Comparison of ENCODE assay signal across 31 cellular contexts in genomic region chr18:37524139-37524538, GRCh38. TPM values are rescaled to one million over a fixed set of nuclear protein-coding genes. Genes with fewer than 3 reads are reported as not detected.
DNase-seq lines count a peak whose midpoint lies in the region; ATAC-seq and TF ChIP-seq lines count a peak whose summit lies in the region.
"Had no signal": no experiment of that assay in that cellular context is flagged by ENCODE, and none has a peak within 500 bp of the region (broad histone marks: within the 10 kb centered on the region; RNA-seq: fewer than 3 reads in every experiment).

No MANE protein-coding gene starts in this region.

- no peak overlapping the region for H2BK12ac ChIP-seq in neuronal stem cell (ENCODE audit: low read length)

- no peak overlapping the region for H3K18ac ChIP-seq in neuronal stem cell (ENCODE audit: low read length)

- H3K9ac ChIP-seq in HUES64 (ENCODE audit: low read depth, low read length) = peak overlapping the region; percentile 63; the same call in 1 of the 2 replicates
- H3K9ac ChIP-seq in iPS-15b (ENCODE audit: low read depth, low read length) = no peak overlapping the region
- no peak overlapping the region for H3K9ac ChIP-seq in neuronal stem cell (ENCODE audit: low read depth, low read length, poor library complexity)

- no peaks in the 10 kb centered on the region for H3K36me3 Mint-ChIP-seq in GM23338 (ENCODE audit: low read depth)
- H3K36me3 Mint-ChIP-seq: activated naive CD4-positive, alpha-beta T cell treated with anti-CD3 and anti-CD28 coated beads, Interleukin-2, amount 50 U/mL, for 24 hours; naive thymus-derived CD8-positive, alpha-beta T cell had no signal

- H3K4ac ChIP-seq in neuronal stem cell (ENCODE audit: low read length) = no peak overlapping the region

- H3K27ac ChIP-seq in GM23338 (ENCODE audit: low read depth) = no peak overlapping the region
- no peak overlapping the region for H3K27ac ChIP-seq in HUES64 (ENCODE audit: low read depth, low read length)
- H3K27ac ChIP-seq in neuronal stem cell (replicated peaks; ENCODE audit: low read length) = no peak overlapping the region
- no peak overlapping the region for H3K27ac ChIP-seq in prostate gland
- H3K27ac ChIP-seq: heart right ventricle, ovary, right atrium auricular region, RWPE1, SK-N-MC, spleen had no signal

- no peak overlapping the region for H3K23ac ChIP-seq in neuronal stem cell (ENCODE audit: low read depth, low read length, poor library complexity)

- ATAC-seq in GM23338 (no peak), GM19452 (IDR thresholded peaks at IDR 0.05; ENCODE audit: unreplicated experiment) (no peak), GM21717 (IDR thresholded peaks at IDR 0.05; ENCODE audit: unreplicated experiment) (no peak)
- ATAC-seq: heart right ventricle; naive thymus-derived CD8-positive, alpha-beta T cell had no signal

- H3K14ac ChIP-seq in neuronal stem cell (ENCODE audit: low read length) = no peak overlapping the region

- H4K91ac ChIP-seq in neuronal stem cell (ENCODE audit: low read depth, low read length, poor library complexity) = no peak overlapping the region

- peaks cover 13% of the 10 kb centered on the region for H3K4me1 ChIP-seq in GM23338 (ENCODE audit: insufficient read depth)
- peaks cover 22% of the 10 kb centered on the region for H3K4me1 ChIP-seq in HUES64 (ENCODE audit: insufficient read depth, low read length)
- peaks cover 9% of the 10 kb centered on the region for H3K4me1 ChIP-seq in iPS-15b (ENCODE audit: control insufficient read depth, insufficient read depth, low read length)
- H3K4me1 ChIP-seq in neuronal stem cell (ENCODE audit: control insufficient read depth in 2 of 2, insufficient read depth in 1 of 2, low read depth in 1 of 2, low read length in 2 of 2) = peaks cover 0 to 20% of the 10 kb centered on the region in 2 donors
- no peaks in the 10 kb centered on the region for H3K4me1 ChIP-seq in prostate gland (replicated peaks)
- H3K4me1 ChIP-seq: right atrium auricular region had no signal

- H3K27me3 ChIP-seq in GM23338 (ENCODE audit: insufficient read depth) (peaks cover 30% of the 10 kb centered on the region), HUES64 (ENCODE audit: insufficient read depth, low read length) (peaks cover 46% of the 10 kb centered on the region), iPS-15b (ENCODE audit: control insufficient read depth, insufficient read depth, low read length) (peaks cover 48% of the 10 kb centered on the region), neuronal stem cell (ENCODE audit: control insufficient read depth in 3 of 3, insufficient read depth in 3 of 3, low read depth in 1 of 3, low read length in 3 of 3) (peaks cover 0 to 61% (median 15%) of the 10 kb centered on the region in 3 experiments), prostate gland (replicated peaks; ENCODE audit: insufficient read depth) (peaks cover 20% of the 10 kb centered on the region)
- H3K27me3 ChIP-seq: ovary had no signal

- peak overlapping the region; percentile 70 for H3K4me3 Mint-ChIP-seq in GM23338
- H3K4me3 Mint-ChIP-seq: activated CD4-positive, alpha-beta memory T cell treated with anti-CD3 and anti-CD28 coated beads, Interleukin-2, amount 10 ng/mL, durations not matched to agents 7 days and 5 days; activated naive CD4-positive, alpha-beta T cell treated with anti-CD3 and anti-CD28 coated beads, Interleukin-2, amount 50 U/mL, for 24 hours; naive thymus-derived CD8-positive, alpha-beta T cell had no signal

- no peak overlapping the region for H2BK5ac ChIP-seq in neuronal stem cell (ENCODE audit: low read length)

- TF ChIP-seq CTCF in GM23338 (conservative IDR thresholded peaks at IDR 0.05; ENCODE audit: low read depth in 2 of 2) = no peak
- TF ChIP-seq CTCF in prostate gland (IDR thresholded peaks at IDR 0.05) = no peak

- H2BK15ac ChIP-seq in neuronal stem cell (ENCODE audit: low read length) = no peak overlapping the region

- H3K9me2 ChIP-seq in GM23338 (ENCODE audit: insufficient read depth) = no peaks in the 10 kb centered on the region

- no peaks in the 10 kb centered on the region for H3K79me1 ChIP-seq in neuronal stem cell (ENCODE audit: low read depth, low read length)

- H3K36me3 ChIP-seq in GM23338 (ENCODE audit: insufficient read depth) = no peaks in the 10 kb centered on the region
- no peaks in the 10 kb centered on the region for H3K36me3 ChIP-seq in HUES64 (ENCODE audit: insufficient read depth, low read length)
- no peaks in the 10 kb centered on the region for H3K36me3 ChIP-seq in iPS-15b (ENCODE audit: control insufficient read depth, insufficient read depth, low read length)
- H3K36me3 ChIP-seq in neuronal stem cell (replicated peaks in 1 of 2; ENCODE audit: control insufficient read depth in 2 of 2, insufficient read depth in 2 of 2, low read length in 2 of 2) = no peaks in the 10 kb centered on the region
- no peaks in the 10 kb centered on the region for H3K36me3 ChIP-seq in prostate gland
- H3K36me3 ChIP-seq: heart right ventricle, ovary, right atrium auricular region, spleen had no signal

- H3K9me3 ChIP-seq in HUES64 (ENCODE audit: insufficient read depth, low read depth, low read length) (no peaks in the 10 kb centered on the region), iPS-15b (ENCODE audit: control insufficient read depth, insufficient read depth, low read length) (no peaks in the 10 kb centered on the region), neuronal stem cell (replicated peaks in 1 of 2; ENCODE audit: control insufficient read depth in 2 of 2, insufficient read depth in 1 of 2, low read depth in 1 of 2, low read length in 2 of 2) (no peaks in the 10 kb centered on the region), prostate gland (no peaks in the 10 kb centered on the region)
- H3K9me3 ChIP-seq: heart right ventricle, ovary, right atrium auricular region, spleen had no signal

- H2AK5ac ChIP-seq in neuronal stem cell (ENCODE audit: low read depth, low read length) = peak overlapping the region; percentile 5

- H3K4me2 ChIP-seq in GM23338 (peak overlapping the region; percentile 95), neuronal stem cell (ENCODE audit: insufficient read depth, low read length, poor library complexity, severe bottlenecking) (peak overlapping the region; percentile 81)

- peaks cover 33% of the 10 kb centered on the region for H3K4me1 Mint-ChIP-seq in GM23338
- H3K4me1 Mint-ChIP-seq: activated CD4-positive, alpha-beta memory T cell treated with anti-CD3 and anti-CD28 coated beads, Interleukin-2, amount 10 ng/mL, durations not matched to agents 7 days and 5 days; activated naive CD4-positive, alpha-beta T cell treated with anti-CD3 and anti-CD28 coated beads, Interleukin-2, amount 50 U/mL, for 24 hours had no signal

- H3K4me3 ChIP-seq in GM23338 = peak overlapping the region; percentile 65
- H3K4me3 ChIP-seq in HUES64 (ENCODE audit: low read length) = peak overlapping the region; percentile 55
- peak overlapping the region; percentile 43 for H3K4me3 ChIP-seq in iPS-15b (ENCODE audit: low read depth, low read length)
- no peak overlapping the region for H3K4me3 ChIP-seq in neuronal stem cell (ENCODE audit: low read length in 2 of 2)
- H3K4me3 ChIP-seq in prostate gland = no peak overlapping the region
- H3K4me3 ChIP-seq: heart right ventricle, ovary, SK-N-MC had no signal

- H2AFZ ChIP-seq in GM23338 = peak overlapping the region; percentile 94
- H2AFZ ChIP-seq in neuronal stem cell (ENCODE audit: low read length) = peak overlapping the region; percentile 49

- H4K20me1 ChIP-seq in GM23338 (replicated peaks; ENCODE audit: insufficient read depth) = no peaks in the 10 kb centered on the region

- TF ChIP-seq POLR2A in prostate gland (IDR thresholded peaks at IDR 0.05) = no peak

- H3K79me2 ChIP-seq in GM23338 (replicated peaks; ENCODE audit: insufficient read depth) = no peaks in the 10 kb centered on the region

- no peak overlapping the region for H2BK120ac ChIP-seq in neuronal stem cell (ENCODE audit: low read depth, low read length)

- no peaks in the 10 kb centered on the region for H3F3A ChIP-seq in GM23338 (replicated peaks; ENCODE audit: low read depth)

- no peak overlapping the region for H3K27ac Mint-ChIP-seq in GM23338
- H3K27ac Mint-ChIP-seq: activated CD4-positive, alpha-beta memory T cell treated with anti-CD3 and anti-CD28 coated beads, Interleukin-2, amount 10 ng/mL, durations not matched to agents 7 days and 5 days; activated naive CD4-positive, alpha-beta T cell treated with anti-CD3 and anti-CD28 coated beads, Interleukin-2, amount 50 U/mL, for 24 hours; activated T-helper 2 cell treated with anti-CD3 and anti-CD28 coated beads, Interferon-gamma antibody, Interleukin-2, Interleukin-4, amounts not matched to agents 10 μg/mL and 5 μg/mL and 100 μg/mL, durations not matched to agents 14 hours and 24 hours and 36 hours; naive thymus-derived CD8-positive, alpha-beta T cell had no signal

- no peak for DNase-seq in GM23338 (ENCODE audit: low spot score)
- DNase-seq in neuronal stem cell (ENCODE audit: low spot score) = no peak
- DNase-seq in prostate gland (ENCODE audit: low spot score) = no peak
- DNase-seq: activated CD4-positive, alpha-beta memory T cell treated with anti-CD3 and anti-CD28 coated beads, Interleukin-2, amount 10 ng/mL, durations not matched to agents 7 days and 5 days; amygdala; Calu3; effector memory CD4-positive, alpha-beta T cell; erythroblast; GOT3; heart right ventricle; left ventricle myocardium superior; NCI-H1436; NCI-H2081 treated with DMSO at 0.1 percent for 48 hours; NCI-H446 treated with DMSO at 0.1 percent for 48 hours; ovary; spleen; stimulated activated CD4-positive, alpha-beta T cell treated with anti-CD3 and anti-CD28 coated beads, Interleukin-2, amount 100 ng/mL, for 48 hours had no signal

- H3K9me3 Mint-ChIP-seq in GM23338 = no peaks in the 10 kb centered on the region
- H3K9me3 Mint-ChIP-seq: activated CD4-positive, alpha-beta memory T cell treated with anti-CD3 and anti-CD28 coated beads, Interleukin-2, amount 10 ng/mL, durations not matched to agents 7 days and 5 days; activated naive CD4-positive, alpha-beta T cell treated with anti-CD3 and anti-CD28 coated beads, Interleukin-2, amount 50 U/mL, for 24 hours; activated T-helper 2 cell treated with anti-CD3 and anti-CD28 coated beads, Interferon-gamma antibody, Interleukin-2, Interleukin-4, amounts not matched to agents 10 μg/mL and 5 μg/mL and 100 μg/mL, durations not matched to agents 14 hours and 24 hours and 36 hours had no signal

- peaks cover 39% of the 10 kb centered on the region for H3K27me3 Mint-ChIP-seq in GM23338 (ENCODE audit: insufficient read depth, low read depth, poor library complexity)

- no peak overlapping the region for H4K8ac ChIP-seq in neuronal stem cell (ENCODE audit: low read depth, low read length)

- intact Hi-C loops in prostate gland (cut with DNase I) = no loop called here

- WGBS in HUES64 = 44% methylated on average over 12 of the region's 12 CpGs
- no CpG with 5 or more reads among the region's 12 CpGs for WGBS in neuronal stem cell (ENCODE audit: extremely low coverage in 2 of 2, insufficient read length in 2 of 2, insufficient replicate concordance in 1 of 2), 2 donors
- WGBS in prostate gland = 30% methylated on average over 12 of the region's 12 CpGs

RNA-seq across cellular contexts. Expression of gene CELF4, which starts 41.5 kb away (rescaled TPM):
- 2.6 and 3.6 TPM in 2 replicates for total RNA-seq in GM23338 (2014; rRNA removed; shearing (Covaris generic))
- 6.7 and 8.3 TPM in 2 replicates for polyA plus RNA-seq in GM23338 (2016; fragmentation: Nextera tagmentation; extraction: Ambion mirVana)
- 0.80 TPM for polyA plus RNA-seq in HUES64 (2013, experiment 1 of 2)
- 2.4 TPM for polyA plus RNA-seq in HUES64 (2013, experiment 2 of 2)
- 8.5 TPM for polyA plus RNA-seq in neuronal stem cell (2013, experiment 1 of 2)
- 10.2 TPM for polyA plus RNA-seq in neuronal stem cell (2013, experiment 2 of 2)
- total RNA-seq in prostate gland = 1 to 10 TPM; 7.8 to 8.5 TPM
- total RNA-seq: activated CD4-positive, alpha-beta memory T cell treated with anti-CD3 and anti-CD28 coated beads, Interleukin-2, amount 10 ng/mL, durations not matched to agents 7 days and 5 days; activated T-helper 2 cell treated with anti-CD3 and anti-CD28 coated beads, Interferon-gamma antibody, Interleukin-2, Interleukin-4, amounts not matched to agents 10 μg/mL and 5 μg/mL and 100 μg/mL, durations not matched to agents 14 hours and 24 hours and 36 hours; fibroblast of villous mesenchyme; HT1080; naive thymus-derived CD8-positive, alpha-beta T cell; T-helper 1 cell treated with Interleukin-12 subunit alpha and Interleukin-12 subunit beta and Interleukin-4 antibody, amounts not matched to agents 30 ng/mL and 1 ng/mL, for 36 hours; ureter had no signal

Comparison
In these comparisons a context has a peak if more than half of its experiments do, and no peak if none do; other contexts are left out.
1. H3K4me3 ChIP-seq: peak in GM23338 (single experiment), HUES64 (single experiment) and iPS-15b (single experiment); none in neuronal stem cell (0 of 2) and prostate gland (0 of 2).